Comparison of ENCODE assay signal across 9 cellular contexts in genomic region chr1:1426961-1427934, GRCh38. TPM values are rescaled to one million over a fixed set of nuclear protein-coding genes. Genes with fewer than 3 reads are reported as not detected.
DNase-seq lines count a peak whose midpoint lies in the region; ATAC-seq, FAIRE-seq and TF ChIP-seq lines count a peak whose summit lies in the region.
"Had no signal": no experiment of that assay in that cellular context is flagged by ENCODE, and none has a peak within 500 bp of the region (broad histone marks: within the 10 kb centered on the region; RNA-seq: fewer than 3 reads in every experiment).

No MANE protein-coding gene starts in this region.

- H3K27me3 ChIP-seq in BLaER1 treated with 17β-estradiol and CSF1 and Interleukin-3, amounts not matched to agents 10 nM and 100 nM = peaks cover 0 to 12% (median 0%) of the 10 kb centered on the region in 11 experiments; a peak in 5 of 22 replicates
- H3K27me3 ChIP-seq in H1 (replicated peaks in 1 of 4; ENCODE audit: control insufficient read depth in 3 of 4, extremely low read depth in 1 of 4, insufficient read depth in 3 of 4, low read length in 3 of 4) (no peaks in the 10 kb centered on the region), neuronal stem cell (ENCODE audit: control insufficient read depth in 3 of 3, insufficient read depth in 3 of 3, low read depth in 1 of 3, low read length in 3 of 3) (no peaks in the 10 kb centered on the region)

- H3K79me1 ChIP-seq in H1 (ENCODE audit: low read depth, low read length) (no peaks in the 10 kb centered on the region), neuronal stem cell (ENCODE audit: low read depth, low read length) (peaks cover 1% of the 10 kb centered on the region)

- H4K91ac ChIP-seq in H1 (replicated peaks; ENCODE audit: insufficient read length, low read length) = peak overlapping the region; percentile 22
- H4K91ac ChIP-seq in neuronal stem cell (ENCODE audit: low read depth, low read length, poor library complexity) = peak overlapping the region; percentile 92

- ATAC-seq in GM19463 (IDR thresholded peaks at IDR 0.05; ENCODE audit: unreplicated experiment) (no peak), GM21381 (IDR thresholded peaks at IDR 0.05; ENCODE audit: unreplicated experiment) (no peak), GM19395 (IDR thresholded peaks at IDR 0.05; ENCODE audit: unreplicated experiment) (no peak)
- ATAC-seq: mucosa of descending colon had no signal

- H3K36me3 ChIP-seq in BLaER1 treated with 17β-estradiol and CSF1 and Interleukin-3, amounts not matched to agents 10 nM and 100 nM = no peaks in the 10 kb centered on the region
- no peaks in the 10 kb centered on the region; a peak in 1 of 8 replicates for H3K36me3 ChIP-seq in H1 (ENCODE audit: control insufficient read depth in 2 of 4, insufficient read depth in 4 of 4, low read length in 3 of 4)
- no peaks in the 10 kb centered on the region for H3K36me3 ChIP-seq in neuronal stem cell (replicated peaks in 1 of 2; ENCODE audit: control insufficient read depth in 2 of 2, insufficient read depth in 2 of 2, low read length in 2 of 2)

- DNase-seq in NCI-H1694 (lab: John Stamatoyannopoulos, UW) (peak; percentile 53), H1 (ENCODE audit: low read depth in 1 of 2, low spot score in 2 of 2) (no peak), neuronal stem cell (ENCODE audit: low spot score) (peak; percentile 76)
- DNase-seq in activated naive CD4-positive, alpha-beta T cell treated with Interleukin-2 at 50 U/mL for 16 hours = no peak

- peak overlapping the region; percentile 76; the same call in 1 of the 2 replicates for H4K8ac ChIP-seq in H1 (ENCODE audit: extremely low read depth, insufficient read depth, low read length)
- H4K8ac ChIP-seq in neuronal stem cell (ENCODE audit: low read depth, low read length) = no peak overlapping the region

- TF ChIP-seq CTCF in H1 (IDR thresholded peaks at IDR 0.05; ENCODE audit: control extremely low read depth in 1 of 3, insufficient read depth in 1 of 3, low read depth in 1 of 3, low read length in 3 of 3) = no peak

- CTCF ChIA-PET in H1 (lab: Charles Lee; ENCODE audit: partially characterized antibody) = interaction anchor here (1.6 to 3.4 kb wide), 2 partner anchors 14 to 25 kb away, joined by 5 to 14 read pairs; no protein-coding TSS in a partner anchor

- H3K4me3 ChIP-seq in BLaER1 treated with 17β-estradiol and CSF1 and Interleukin-3, amounts not matched to agents 10 nM and 100 nM = peak overlapping the region in 3 of 10 experiments; percentile 16 to 49 (median 41); a peak in 4 of 20 replicates
- H3K4me3 ChIP-seq in H1 (ENCODE audit: extremely low read depth in 1 of 4, insufficient read depth in 2 of 4, low read depth in 3 of 4, low read length in 4 of 4) (peak overlapping the region in 3 of 4 experiments; percentile 17 to 62 (median 50); a peak in 4 of 8 replicates), neuronal stem cell (ENCODE audit: low read length in 2 of 2) (peak overlapping the region; percentile 40 to 70)
- H3K4me3 ChIP-seq: mucosa of descending colon had no signal

- H2BK15ac ChIP-seq in H1 (ENCODE audit: low read length) (no peak overlapping the region), neuronal stem cell (ENCODE audit: low read length) (peak overlapping the region; percentile 99)

- H3K4me2 ChIP-seq in BLaER1 treated with 17β-estradiol and CSF1 and Interleukin-3, amounts not matched to agents 10 nM and 100 nM = peak overlapping the region in 10 of 11 experiments; percentile 49 to 99 (median 82); a peak in 20 of 22 replicates
- peak overlapping the region; percentile 49 to 56; a peak in 3 of 4 replicates for H3K4me2 ChIP-seq in H1 (ENCODE audit: insufficient read depth in 1 of 2, low read depth in 2 of 2, low read length in 2 of 2)
- H3K4me2 ChIP-seq in neuronal stem cell (ENCODE audit: insufficient read depth, low read length, poor library complexity, severe bottlenecking) = peak overlapping the region; percentile 80

- 0 out of 2 replicates have a peak overlapping the region, but pooled peaks have one; percentile 39 for H2AK5ac ChIP-seq in H1 (ENCODE audit: low read depth, low read length)
- H2AK5ac ChIP-seq in neuronal stem cell (ENCODE audit: low read depth, low read length) = peak overlapping the region; percentile 99

- H3K79me2 ChIP-seq in H1 (ENCODE audit: control insufficient read depth in 1 of 2, insufficient read depth in 2 of 2, low read length in 2 of 2) = no peaks in the 10 kb centered on the region

- TF ChIP-seq POLR2A in H1 (IDR thresholded peaks at IDR 0.05; ENCODE audit: control extremely low read depth in 1 of 2, low read depth in 2 of 2, low read length in 2 of 2) = no peak

- H3K9me3 ChIP-seq in BLaER1 treated with 17β-estradiol and CSF1 and Interleukin-3, amounts not matched to agents 10 nM and 100 nM (replicated peaks in 1 of 11) = no peaks in the 10 kb centered on the region
- peaks cover 0 to 3% of the 10 kb centered on the region in 2 experiments; a peak in 1 of 4 replicates for H3K9me3 ChIP-seq in H1 (ENCODE audit: insufficient read depth in 2 of 2, low read depth in 1 of 2, low read length in 1 of 2)
- H3K9me3 ChIP-seq in neuronal stem cell (replicated peaks in 1 of 2; ENCODE audit: control insufficient read depth in 2 of 2, insufficient read depth in 1 of 2, low read depth in 1 of 2, low read length in 2 of 2) = peaks cover 0 to 3% of the 10 kb centered on the region in 2 donors
- H3K9me3 ChIP-seq: mucosa of descending colon had no signal

- H3K4ac ChIP-seq in H1 (replicated peaks; ENCODE audit: insufficient read length, low read depth, low read length) (no peak overlapping the region), neuronal stem cell (ENCODE audit: low read length) (no peak overlapping the region)

- no peak overlapping the region for H3K56ac ChIP-seq in H1 (replicated peaks; ENCODE audit: insufficient read length, low read depth, low read length)

- H3K27ac ChIP-seq in BLaER1 treated with 17β-estradiol and CSF1 and Interleukin-3, amounts not matched to agents 10 nM and 100 nM = peak overlapping the region in 4 of 11 experiments; percentile 38 to 70 (median 61); a peak in 3 of 22 replicates
- H3K27ac ChIP-seq in H1 (ENCODE audit: low read depth, low read length) (no peak overlapping the region), neuronal stem cell (replicated peaks; ENCODE audit: low read length) (peak overlapping the region; percentile 58)

- H4K20me1 ChIP-seq in BLaER1 treated with 17β-estradiol and CSF1 and Interleukin-3, amounts not matched to agents 10 nM and 100 nM = no peaks in the 10 kb centered on the region
- H4K20me1 ChIP-seq in H1 (replicated peaks in 1 of 2; ENCODE audit: control insufficient read depth in 1 of 2, insufficient read depth in 2 of 2, low read length in 2 of 2) = no peaks in the 10 kb centered on the region

- H2BK5ac ChIP-seq in H1 (ENCODE audit: low read depth, low read length) (no peak overlapping the region; the same call in 1 of the 2 replicates), neuronal stem cell (ENCODE audit: low read length) (no peak overlapping the region)

- peak overlapping the region in 7 of 11 experiments; percentile 42 to 74 (median 67); a peak in 12 of 22 replicates for H3K9ac ChIP-seq in BLaER1 treated with 17β-estradiol and CSF1 and Interleukin-3, amounts not matched to agents 10 nM and 100 nM
- H3K9ac ChIP-seq in H1 (replicated peaks in 1 of 4; ENCODE audit: extremely low read depth in 1 of 4, low read depth in 3 of 4, low read length in 3 of 4) (no peak overlapping the region), neuronal stem cell (ENCODE audit: low read depth, low read length, poor library complexity) (peak overlapping the region; percentile 70)

- H2AFZ ChIP-seq in H1 (ENCODE audit: low read length) (no peak overlapping the region), neuronal stem cell (ENCODE audit: low read length) (peak overlapping the region; percentile 84)

- H3K23ac ChIP-seq in H1 (ENCODE audit: insufficient read length) (no peak overlapping the region), neuronal stem cell (ENCODE audit: low read depth, low read length, poor library complexity) (peak overlapping the region; percentile 55)

- H3K18ac ChIP-seq in H1 (ENCODE audit: extremely low read depth, low read length) (no peak overlapping the region; the same call in none of the 2 replicates), neuronal stem cell (ENCODE audit: low read length) (peak overlapping the region; percentile 94)

- no peak for TF ChIP-seq RAD21 in H1 (IDR thresholded peaks at IDR 0.05 in 1 of 2, conservative IDR thresholded peaks at IDR 0.05 in 1 of 2; ENCODE audit: low read depth in 2 of 2, low read length in 2 of 2)

- peaks cover 6% of the 10 kb centered on the region; the same call in 1 of the 2 replicates for H3K23me2 ChIP-seq in H1 (ENCODE audit: low read depth, low read length)

- no peak for TF ChIP-seq EP300 in H1 (IDR thresholded peaks at IDR 0.05; ENCODE audit: borderline replicate concordance in 1 of 2, low read depth in 2 of 2, low read length in 2 of 2)

- POLR2A ChIA-PET in H1 (lab: Charles Lee; ENCODE audit: partially characterized antibody) = interaction anchor here (0.7 to 22.9 kb wide), 9 partner anchors 10 to 148 kb away, joined by 3 to 515 read pairs (median 5); partner anchors contain the start of genes CCNL2 and MRPL20

- peak overlapping the region; percentile 94; the same call in 1 of the 2 replicates for H2BK12ac ChIP-seq in H1 (ENCODE audit: low read depth, low read length)
- no peak overlapping the region for H2BK12ac ChIP-seq in neuronal stem cell (ENCODE audit: low read length)

- H4K5ac ChIP-seq in H1 (ENCODE audit: insufficient read length, low read depth, low read length) = no peak overlapping the region

- no peak overlapping the region for H2BK20ac ChIP-seq in H1 (ENCODE audit: low read length)

- no peak overlapping the region for H2BK120ac ChIP-seq in H1 (replicated peaks; ENCODE audit: low read depth, low read length)
- peak overlapping the region; percentile 100 for H2BK120ac ChIP-seq in neuronal stem cell (ENCODE audit: low read depth, low read length)

- H3K14ac ChIP-seq in H1 (ENCODE audit: insufficient read length) (no peak overlapping the region), neuronal stem cell (ENCODE audit: low read length) (no peak overlapping the region)

- 33 to 100% methylated on average over 1 to 2 of the region's 89 CpGs for WGBS in H1 (ENCODE audit: extremely low coverage in 1 of 2, insufficient coverage in 1 of 2, insufficient read length in 1 of 2, insufficient replicate concordance in 2 of 2, low coverage in 1 of 2, low lambda C conversion rate in 2 of 2, missing lambda C conversion rate in 1 of 2), 2 experiments
- 100% methylated on average over 2 of the region's 89 CpGs; no CpG with 5 or more reads in 1 of the 2 donors for WGBS in neuronal stem cell (ENCODE audit: extremely low coverage in 2 of 2, insufficient read length in 2 of 2, insufficient replicate concordance in 1 of 2), 2 donors

- no peak for FAIRE-seq in H1 (lab: Jason Lieb, UNC)

- H3K4me1 ChIP-seq in BLaER1 treated with 17β-estradiol and CSF1 and Interleukin-3, amounts not matched to agents 10 nM and 100 nM = peaks cover 26 to 62% (median 52%) of the 10 kb centered on the region in 10 experiments
- H3K4me1 ChIP-seq in H1 (replicated peaks in 1 of 4; ENCODE audit: control insufficient read depth in 3 of 4, insufficient read depth in 4 of 4, low read length in 3 of 4) (peaks cover 0 to 40% (median 27%) of the 10 kb centered on the region in 4 experiments; a peak in 6 of 7 replicates), neuronal stem cell (ENCODE audit: control insufficient read depth in 2 of 2, insufficient read depth in 1 of 2, low read depth in 1 of 2, low read length in 2 of 2) (peaks cover 25 to 49% of the 10 kb centered on the region in 2 donors)

RNA-seq across cellular contexts. Expression of gene ANKRD65, which starts 6.2 kb away (rescaled TPM):
- 1.8 and 2.2 TPM in 2 replicates for total RNA-seq in H1 (2021; fragmentation: NEBNext Ultra II Directional; extraction: Animal tissue kit (Norgen Biotek cat#: 25700))
- polyA plus RNA-seq in H1 (2011; rRNA removed) = 1.7 and 2.0 TPM in 2 replicates
- polyA plus RNA-seq in H1 (2011; cell fraction: cytosol; rRNA removed) = 3.2 TPM
- polyA plus RNA-seq in H1 (2011; cell fraction: nucleus; rRNA removed) = 6.6 TPM
- 2.6 to 3.5 TPM (median 3.3 TPM) in 4 replicates for polyA plus RNA-seq in H1 (2012, experiment 1 of 2)
- 3.2 TPM for polyA plus RNA-seq in H1 (2012, experiment 2 of 2)
- polyA plus RNA-seq in H1 (2013, experiment 1 of 2) = 1.2 TPM
- polyA plus RNA-seq in H1 (2013, experiment 2 of 2) = 1.3 TPM
- polyA minus RNA-seq in H1 (2011; rRNA and poly(A)+ RNA removed) = 0.73 and 0.80 TPM in 2 replicates
- 1.7 TPM for polyA minus RNA-seq in H1 (2011; cell fraction: cytosol; rRNA and poly(A)+ RNA removed)
- polyA minus RNA-seq in H1 (2011; cell fraction: nucleus; rRNA and poly(A)+ RNA removed) = 2.2 TPM
- polyA plus RNA-seq in neuronal stem cell (2013, experiment 1 of 2) = 2.0 TPM
- 2.0 TPM for polyA plus RNA-seq in neuronal stem cell (2013, experiment 2 of 2)

RNA-seq across cellular contexts. Expression of gene VWA1, which starts 8.2 kb away (rescaled TPM):
- 36.6 and 42.0 TPM in 2 replicates for total RNA-seq in H1 (2021; fragmentation: NEBNext Ultra II Directional; extraction: Animal tissue kit (Norgen Biotek cat#: 25700))
- 16.0 and 19.5 TPM in 2 replicates for polyA plus RNA-seq in H1 (2011; rRNA removed)
- 15.8 TPM for polyA plus RNA-seq in H1 (2011; cell fraction: cytosol; rRNA removed)
- polyA plus RNA-seq in H1 (2011; cell fraction: nucleus; rRNA removed) = 26.0 TPM
- 15.3 to 20.4 TPM (median 19.1 TPM) in 4 replicates for polyA plus RNA-seq in H1 (2012, experiment 1 of 2)
- 11.3 TPM for polyA plus RNA-seq in H1 (2012, experiment 2 of 2)
- polyA plus RNA-seq in H1 (2013, experiment 1 of 2) = 32.5 TPM
- polyA plus RNA-seq in H1 (2013, experiment 2 of 2) = 30.8 TPM
- polyA minus RNA-seq in H1 (2011; rRNA and poly(A)+ RNA removed) = 3.7 and 6.6 TPM in 2 replicates
- 13.1 TPM for polyA minus RNA-seq in H1 (2011; cell fraction: cytosol; rRNA and poly(A)+ RNA removed)
- 13.6 TPM for polyA minus RNA-seq in H1 (2011; cell fraction: nucleus; rRNA and poly(A)+ RNA removed)
- 5.0 TPM for polyA plus RNA-seq in neuronal stem cell (2013, experiment 1 of 2)
- polyA plus RNA-seq in neuronal stem cell (2013, experiment 2 of 2) = 4.8 TPM

RNA-seq across cellular contexts. Expression of gene MRPL20, which starts 20.2 kb away (rescaled TPM):
- 126 and 130 TPM in 2 replicates for total RNA-seq in H1 (2021; fragmentation: NEBNext Ultra II Directional; extraction: Animal tissue kit (Norgen Biotek cat#: 25700))
- polyA plus RNA-seq in H1 (2011; rRNA removed) = 138 and 151 TPM in 2 replicates
- 155 TPM for polyA plus RNA-seq in H1 (2011; cell fraction: cytosol; rRNA removed)
- 119 TPM for polyA plus RNA-seq in H1 (2011; cell fraction: nucleus; rRNA removed)
- 199 to 245 TPM (median 224 TPM) in 4 replicates for polyA plus RNA-seq in H1 (2012, experiment 1 of 2)
- polyA plus RNA-seq in H1 (2012, experiment 2 of 2) = 282 TPM
- polyA plus RNA-seq in H1 (2013, experiment 1 of 2) = 197 TPM
- polyA plus RNA-seq in H1 (2013, experiment 2 of 2) = 188 TPM
- polyA minus RNA-seq in H1 (2011; rRNA and poly(A)+ RNA removed) = 67.9 and 70.9 TPM in 2 replicates
- 82.3 TPM for polyA minus RNA-seq in H1 (2011; cell fraction: cytosol; rRNA and poly(A)+ RNA removed)
- polyA minus RNA-seq in H1 (2011; cell fraction: nucleus; rRNA and poly(A)+ RNA removed) = 51.4 TPM
- 132 TPM for polyA plus RNA-seq in neuronal stem cell (2013, experiment 1 of 2)
- 135 TPM for polyA plus RNA-seq in neuronal stem cell (2013, experiment 2 of 2)

RNA-seq across cellular contexts. Expression of gene ATAD3C, which starts 22.2 kb away (rescaled TPM):
- 1.3 and 2.0 TPM in 2 replicates for total RNA-seq in H1 (2021; fragmentation: NEBNext Ultra II Directional; extraction: Animal tissue kit (Norgen Biotek cat#: 25700))
- polyA plus RNA-seq in H1 (2011; rRNA removed) = 2.7 and 2.8 TPM in 2 replicates
- 2.3 TPM for polyA plus RNA-seq in H1 (2011; cell fraction: cytosol; rRNA removed)
- 10.7 TPM for polyA plus RNA-seq in H1 (2011; cell fraction: nucleus; rRNA removed)
- 3.1 to 5.1 TPM (median 3.8 TPM) in 4 replicates for polyA plus RNA-seq in H1 (2012, experiment 1 of 2)
- 1.9 TPM for polyA plus RNA-seq in H1 (2012, experiment 2 of 2)
- 1.1 TPM for polyA plus RNA-seq in H1 (2013, experiment 1 of 2)
- 0.74 TPM for polyA plus RNA-seq in H1 (2013, experiment 2 of 2)
- polyA minus RNA-seq in H1 (2011; rRNA and poly(A)+ RNA removed) = 0.57 and 0.88 TPM in 2 replicates
- polyA minus RNA-seq in H1 (2011; cell fraction: cytosol; rRNA and poly(A)+ RNA removed) = 0.73 TPM
- polyA minus RNA-seq in H1 (2011; cell fraction: nucleus; rRNA and poly(A)+ RNA removed) = 3.2 TPM
- 0.45 TPM for polyA plus RNA-seq in neuronal stem cell (2013, experiment 1 of 2)
- polyA plus RNA-seq in neuronal stem cell (2013, experiment 2 of 2) = 0.42 TPM

RNA-seq across cellular contexts. Expression of gene CCNL2, which starts 28.1 kb away (rescaled TPM):
- total RNA-seq in H1 (2021; fragmentation: NEBNext Ultra II Directional; extraction: Animal tissue kit (Norgen Biotek cat#: 25700)) = 120 TPM in 2 replicates
- polyA plus RNA-seq in H1 (2011; rRNA removed) = 79.8 and 121 TPM in 2 replicates
- polyA plus RNA-seq in H1 (2011; cell fraction: cytosol; rRNA removed) = 153 TPM
- polyA plus RNA-seq in H1 (2011; cell fraction: nucleus; rRNA removed) = 606 TPM
- polyA plus RNA-seq in H1 (2012, experiment 1 of 2) = 111 to 127 TPM (median 117 TPM) in 4 replicates
- 46.7 TPM for polyA plus RNA-seq in H1 (2012, experiment 2 of 2)
- 109 TPM for polyA plus RNA-seq in H1 (2013, experiment 1 of 2)
- 91.9 TPM for polyA plus RNA-seq in H1 (2013, experiment 2 of 2)
- polyA minus RNA-seq in H1 (2011; rRNA and poly(A)+ RNA removed) = 66.3 and 81.1 TPM in 2 replicates
- 48.5 TPM for polyA minus RNA-seq in H1 (2011; cell fraction: cytosol; rRNA and poly(A)+ RNA removed)
- 142 TPM for polyA minus RNA-seq in H1 (2011; cell fraction: nucleus; rRNA and poly(A)+ RNA removed)
- polyA plus RNA-seq in neuronal stem cell (2013, experiment 1 of 2) = 91.8 TPM
- polyA plus RNA-seq in neuronal stem cell (2013, experiment 2 of 2) = 90.5 TPM

Comparison
In these comparisons a context has a peak if more than half of its experiments do, and no peak if none do; other contexts are left out.
1. H3K9ac ChIP-seq: peak in BLaER1 treated with 17β-estradiol and CSF1 and Interleukin-3, amounts not matched to agents 10 nM and 100 nM (7 of 11) and neuronal stem cell (single experiment); none in H1 (0 of 4).
2. DNase-seq: peak in NCI-H1694 (single experiment) and neuronal stem cell (single experiment); none in H1 (0 of 2) and activated naive CD4-positive, alpha-beta T cell treated with Interleukin-2 at 50 U/mL for 16 hours (single experiment).
3. Peak in every context shown above with its lines, with median percentiles within 50 percentile points of each other: H3K4me2 ChIP-seq.